In the genomic region with DNA sequence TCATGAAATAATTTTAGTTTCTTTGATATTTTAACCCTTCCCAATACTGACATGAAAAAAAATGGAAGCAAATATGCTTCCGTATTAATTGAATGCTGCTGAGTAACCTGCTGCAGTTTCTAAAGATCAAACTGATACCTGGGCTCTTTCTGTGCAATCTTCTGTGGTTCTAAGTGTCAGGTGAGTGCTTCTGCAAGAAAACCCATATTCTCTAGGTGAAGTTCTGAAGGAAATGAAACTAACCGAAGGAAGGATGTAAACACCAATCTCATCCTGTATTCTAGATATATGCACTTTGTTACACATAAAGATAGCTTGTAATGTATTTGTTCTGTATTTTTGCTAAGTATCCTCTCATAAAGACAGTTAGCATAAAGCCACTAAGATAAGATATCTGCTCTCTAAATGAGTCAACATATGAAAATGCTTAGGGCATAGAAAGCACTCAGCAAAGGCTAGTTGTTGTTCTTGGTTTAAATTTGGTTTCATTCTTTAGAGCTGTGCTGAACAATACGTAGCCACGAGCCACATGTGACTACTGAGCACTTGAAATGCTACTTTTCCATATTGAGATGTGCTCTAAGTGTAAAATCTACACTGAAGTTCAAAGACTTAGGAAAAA, we compare ENCODE assay signal across 9 cellular contexts. TPM values are rescaled to one million over a fixed set of nuclear protein-coding genes. Genes with fewer than 3 reads are reported as not detected.
DNase-seq lines count a peak whose midpoint lies in the region; ATAC-seq and TF ChIP-seq lines count a peak whose summit lies in the region.
"Had no signal": no experiment of that assay in that cellular context is flagged by ENCODE, and none has a peak within 500 bp of the region (broad histone marks: within the 10 kb centered on the region; RNA-seq: fewer than 3 reads in every experiment).

No MANE protein-coding gene starts in this region.

- no peaks in the 10 kb centered on the region for H3K27me3 ChIP-seq in naive thymus-derived CD4-positive, alpha-beta T cell (ENCODE audit: control insufficient read depth in 2 of 2, insufficient read depth in 2 of 2, low read length in 2 of 2)
- H3K27me3 ChIP-seq in WERI-Rb-1 (ENCODE audit: insufficient read depth, low read depth, severe bottlenecking) = no peaks in the 10 kb centered on the region

- POLR2A ChIA-PET in naive thymus-derived CD4-positive, alpha-beta T cell (lab: Charles Lee) = interaction anchor here (1.0 to 1.2 kb wide), 3 partner anchors 9 to 69 kb away, joined by 3 to 4 read pairs (median 4); no protein-coding TSS in a partner anchor

- DNase-seq in RPMI7951 (ENCODE audit: low read depth) = peak; percentile 56
- DNase-seq in naive thymus-derived CD4-positive, alpha-beta T cell = peak in 5 of 9 donors; percentile 6 to 49 (median 27)
- DNase-seq in NCI-H2029 treated with DMSO at 0.1 percent for 48 hours (lab: John Stamatoyannopoulos, UW) = no peak
- DNase-seq in hepatic stellate cell (ENCODE audit: low spot score) = no peak
- DNase-seq in cortex of kidney (lab: John Stamatoyannopoulos, UW) = no peak
- DNase-seq in WERI-Rb-1 = no peak
- DNase-seq: left ventricle myocardium superior had no signal

- peak overlapping the region; percentile 24 for H3K4me3 ChIP-seq in naive thymus-derived CD4-positive, alpha-beta T cell (ENCODE audit: low read length)
- no peak overlapping the region for H3K4me3 ChIP-seq in WERI-Rb-1 (ENCODE audit: low read depth, low read length)

- peaks cover 0 to 4% (median 0%) of the 10 kb centered on the region in 5 donors for H3K27me3 Mint-ChIP-seq in naive thymus-derived CD4-positive, alpha-beta T cell

- no peak for TF ChIP-seq CTCF in WERI-Rb-1 (IDR thresholded peaks at IDR 0.05; ENCODE audit: low read depth, low read length)

- H3K9me3 ChIP-seq in naive thymus-derived CD4-positive, alpha-beta T cell (ENCODE audit: control insufficient read depth in 2 of 3, low read length in 3 of 3) = no peaks in the 10 kb centered on the region
- H3K9me3 ChIP-seq in WERI-Rb-1 (ENCODE audit: severe bottlenecking) = no peaks in the 10 kb centered on the region

- H3K36me3 Mint-ChIP-seq in naive thymus-derived CD4-positive, alpha-beta T cell = peaks cover 0 to 46% (median 0%) of the 10 kb centered on the region in 5 donors

- ATAC-seq in GM18873 (IDR thresholded peaks at IDR 0.05; ENCODE audit: low FRiP score, unreplicated experiment) (peak; percentile 98), HG02623 (IDR thresholded peaks at IDR 0.05; ENCODE audit: unreplicated experiment) (peak; percentile 97)
- peak; percentile 81 for ATAC-seq in naive thymus-derived CD4-positive, alpha-beta T cell
- ATAC-seq: left ventricle myocardium superior had no signal

- H3K9me3 Mint-ChIP-seq in naive thymus-derived CD4-positive, alpha-beta T cell = no peaks in the 10 kb centered on the region

- peak overlapping the region; percentile 12 to 92 (median 66) for H3K27ac Mint-ChIP-seq in naive thymus-derived CD4-positive, alpha-beta T cell

- H3K4me1 ChIP-seq in naive thymus-derived CD4-positive, alpha-beta T cell (ENCODE audit: control insufficient read depth in 2 of 2, insufficient read depth in 2 of 2, low read length in 2 of 2) = peaks cover 7 to 12% of the 10 kb centered on the region in 2 donors

- peak overlapping the region; percentile 16 to 88 (median 74) for H3K4me3 Mint-ChIP-seq in naive thymus-derived CD4-positive, alpha-beta T cell

- intact Hi-C loops in naive thymus-derived CD4-positive, alpha-beta T cell (cut with micrococcal nuclease) = loop anchor here in 1 of 2 donors (1.0 to 2.0 kb wide), 6 partner anchors 10 to 92 kb away; partner anchors contain the start of gene ITGA2

- H3K4me1 Mint-ChIP-seq in naive thymus-derived CD4-positive, alpha-beta T cell = peaks cover 11 to 77% (median 24%) of the 10 kb centered on the region in 7 donors

- no peak overlapping the region for H3K27ac ChIP-seq in naive thymus-derived CD4-positive, alpha-beta T cell (ENCODE audit: low read depth, low read length)
- H3K27ac ChIP-seq in WERI-Rb-1 = no peak overlapping the region

- H3K36me3 ChIP-seq in naive thymus-derived CD4-positive, alpha-beta T cell (ENCODE audit: control insufficient read depth in 2 of 3, insufficient read depth in 3 of 3, low read length in 3 of 3) = no peaks in the 10 kb centered on the region
- no peaks in the 10 kb centered on the region for H3K36me3 ChIP-seq in WERI-Rb-1

- CTCF ChIA-PET in naive thymus-derived CD4-positive, alpha-beta T cell (lab: Charles Lee) = interaction anchor here (0.6 kb wide), 1 partner anchor 39 kb away, joined by 3 read pairs; no protein-coding TSS in a partner anchor

RNA-seq across cellular contexts. Expression of gene ITGA2, which starts 52.0 kb away (rescaled TPM):
- total RNA-seq in RPMI7951 (2014; rRNA removed; shearing (Covaris generic)) = 25.2 and 28.4 TPM in 2 replicates
- total RNA-seq in naive thymus-derived CD4-positive, alpha-beta T cell = 1 to 10 TPM in 1 of 5 experiments, under 1 TPM in 4; 0.16 to 8.9 (median 0.49) TPM
- polyA plus RNA-seq in naive thymus-derived CD4-positive, alpha-beta T cell = under 1 TPM; 0.19 to 0.28 TPM

Comparison
In these comparisons a context has a peak if more than half of its experiments do, and no peak if none do; other contexts are left out.
1. DNase-seq: peak in RPMI7951 (single experiment) and naive thymus-derived CD4-positive, alpha-beta T cell (5 of 9); none in NCI-H2029 treated with DMSO at 0.1 percent for 48 hours (single experiment), hepatic stellate cell (single experiment), cortex of kidney (single experiment) and WERI-Rb-1 (single experiment).
2. Peak in every context shown above with its lines, with median percentiles within 50 percentile points of each other: ATAC-seq.